21 cellular contexts compared by ENCODE assay signal in the genomic region with DNA sequence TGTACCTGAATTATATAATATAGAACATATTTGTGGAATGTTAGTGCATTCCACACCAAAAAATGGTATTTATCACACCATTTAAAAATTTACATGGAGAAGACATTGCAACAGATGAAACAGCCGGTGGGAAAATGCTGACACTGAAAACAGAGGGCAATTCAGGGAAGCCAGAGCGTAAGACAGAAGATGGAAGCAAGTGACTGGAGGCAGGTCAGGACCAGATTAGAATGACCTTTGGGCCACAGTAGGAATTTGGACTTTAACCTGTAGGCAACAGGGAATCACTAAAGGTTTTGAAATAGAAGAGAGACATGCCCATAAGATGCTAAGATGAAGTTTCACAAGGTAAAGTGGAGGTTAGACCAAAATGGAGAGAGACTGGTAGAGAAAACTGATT.
"Had no signal": no experiment of that assay in that cellular context is flagged by ENCODE, and none has a peak within 500 bp of the region (broad histone marks: within the 10 kb centered on the region; RNA-seq: fewer than 3 reads in every experiment).

No MANE protein-coding gene starts in this region.

- H3K36me3 ChIP-seq: pancreas, upper lobe of left lung, vagina had no signal

- H3K9me3 ChIP-seq: esophagus muscularis mucosa, gastroesophageal sphincter, pancreas, upper lobe of left lung, vagina had no signal

- H3K27ac ChIP-seq: epithelial cell of prostate, esophagus muscularis mucosa, gastroesophageal sphincter, pancreas, tibial artery, upper lobe of left lung, vagina had no signal

- ATAC-seq: effector memory CD8-positive, alpha-beta T cell; gastroesophageal sphincter; left cardiac atrium; natural killer cell treated with Interleukin-12 subunit alpha and Interleukin-12 subunit beta and Interleukin-15 and Interleukin-18, amount 100 ng/mL, for 72 hours; pancreas; right cardiac atrium; stimulated activated effector memory CD8-positive, alpha-beta T cell treated with anti-CD3 and anti-CD28 coated beads, Interleukin-12 subunit alpha, Interleukin-12 subunit beta, amount 100 ng/mL, for 72 hours had no signal

- DNase-seq: effector memory CD8-positive, alpha-beta T cell; glutamatergic neuron; kidney; left cardiac atrium; mammary epithelial cell; occipital lobe; pancreas; right cardiac atrium; stimulated activated CD4-positive, alpha-beta T cell treated with anti-CD3 and anti-CD28 coated beads, Interleukin-4, amount 100 ng/mL, for 1 hour; stimulated activated CD8-positive, alpha-beta memory T cell treated with anti-CD3 and anti-CD28 coated beads, Interleukin-4, amount 100 ng/mL, for 48 hours; tibial artery; upper lobe of left lung had no signal

- H3K27me3 Mint-ChIP-seq: dendritic cell treated with granulocyte-macrophage colony-stimulating factor and Interleukin-4, amounts not matched to agents 40 ng/mL and 50 ng/mL, for 4 days; effector memory CD8-positive, alpha-beta T cell; natural killer cell treated with Interleukin-12 subunit alpha and Interleukin-12 subunit beta and Interleukin-15 and Interleukin-18, amount 100 ng/mL, for 72 hours; progenitor cell of endocrine pancreas; stimulated activated naive CD8-positive, alpha-beta T cell treated with anti-CD3 and anti-CD28 coated beads, Interleukin-15, Interleukin-2, amounts not matched to agents 100 ng/mL and 50 ng/mL, for 24 hours had no signal

- H3K4me1 ChIP-seq: esophagus muscularis mucosa, gastroesophageal sphincter, pancreas, tibial artery, upper lobe of left lung, vagina had no signal

- H3K4me3 ChIP-seq: esophagus muscularis mucosa, gastroesophageal sphincter, pancreas, tibial artery, upper lobe of left lung, vagina had no signal

- H3K36me3 Mint-ChIP-seq: natural killer cell treated with Interleukin-12 subunit alpha and Interleukin-12 subunit beta and Interleukin-15 and Interleukin-18, amount 100 ng/mL, for 72 hours had no signal

- H3K9me3 Mint-ChIP-seq: dendritic cell treated with granulocyte-macrophage colony-stimulating factor and Interleukin-4, amounts not matched to agents 40 ng/mL and 50 ng/mL, for 4 days; effector memory CD8-positive, alpha-beta T cell; natural killer cell treated with Interleukin-12 subunit alpha and Interleukin-12 subunit beta and Interleukin-15 and Interleukin-18, amount 100 ng/mL, for 72 hours; stimulated activated effector memory CD8-positive, alpha-beta T cell treated with anti-CD3 and anti-CD28 coated beads, Interleukin-12 subunit alpha, Interleukin-12 subunit beta, amount 100 ng/mL, for 72 hours had no signal

- H3K27me3 ChIP-seq: esophagus muscularis mucosa, gastroesophageal sphincter, pancreas, tibial artery, upper lobe of left lung, vagina had no signal

- H3K27ac Mint-ChIP-seq: dendritic cell treated with granulocyte-macrophage colony-stimulating factor and Interleukin-4, amounts not matched to agents 40 ng/mL and 50 ng/mL, for 4 days; natural killer cell treated with Interleukin-12 subunit alpha and Interleukin-12 subunit beta and Interleukin-15 and Interleukin-18, amount 100 ng/mL, for 72 hours; progenitor cell of endocrine pancreas; stimulated activated effector memory CD8-positive, alpha-beta T cell treated with anti-CD3 and anti-CD28 coated beads, Interleukin-12 subunit alpha, Interleukin-12 subunit beta, amount 100 ng/mL, for 72 hours; stimulated activated naive CD8-positive, alpha-beta T cell treated with anti-CD3 and anti-CD28 coated beads, Interleukin-15, Interleukin-2, amounts not matched to agents 100 ng/mL and 50 ng/mL, for 24 hours had no signal

- H3K4me3 Mint-ChIP-seq: dendritic cell treated with granulocyte-macrophage colony-stimulating factor and Interleukin-4, amounts not matched to agents 40 ng/mL and 50 ng/mL, for 4 days; effector memory CD8-positive, alpha-beta T cell; natural killer cell treated with Interleukin-12 subunit alpha and Interleukin-12 subunit beta and Interleukin-15 and Interleukin-18, amount 100 ng/mL, for 72 hours; stimulated activated effector memory CD8-positive, alpha-beta T cell treated with anti-CD3 and anti-CD28 coated beads, Interleukin-12 subunit alpha, Interleukin-12 subunit beta, amount 100 ng/mL, for 72 hours; stimulated activated naive CD8-positive, alpha-beta T cell treated with anti-CD3 and anti-CD28 coated beads, Interleukin-15, Interleukin-2, amounts not matched to agents 100 ng/mL and 50 ng/mL, for 24 hours had no signal
